Comparison of ENCODE assay signal across 18 cellular contexts in genomic region chr4:8344387-8344786, GRCh38.
DNase-seq lines count a peak whose midpoint lies in the region; ATAC-seq and TF ChIP-seq lines count a peak whose summit lies in the region.
"Had no signal": no experiment of that assay in that cellular context is flagged by ENCODE, and none has a peak within 500 bp of the region (broad histone marks: within the 10 kb centered on the region; RNA-seq: fewer than 3 reads in every experiment).

No MANE protein-coding gene starts in this region.

- TF ChIP-seq POLR2A in spleen (IDR thresholded peaks at IDR 0.05), result no peak

- WGBS in spleen, 5 donors, result 52 to 70% (median 66%) methylated on average over 13 to 14 of the region's 14 CpGs

- H3K36me3 ChIP-seq in left lung (no peaks in the 10 kb centered on the region), spleen (no peaks in the 10 kb centered on the region)
- H3K36me3 ChIP-seq: BLaER1 treated with 17β-estradiol and CSF1 and Interleukin-3, amounts not matched to agents 10 nM and 100 nM had no signal

- no peak for ATAC-seq in Right ventricle myocardium superior (ENCODE audit: poor library complexity)
- no peak for ATAC-seq in left ventricle myocardium superior
- ATAC-seq in left lung, result no peak
- ATAC-seq: GM12878 had no signal

- DNase-seq in Right ventricle myocardium superior, result peak; percentile 35
- no peak for DNase-seq in left ventricle myocardium superior
- peak; percentile 29 to 45 for DNase-seq in lung microvascular endothelial cell (ENCODE audit: low read depth in 2 of 2)
- DNase-seq in retina, result peak; percentile 46
- no peak for DNase-seq in left lung
- no peak for DNase-seq in GM19238 (ENCODE audit: insufficient read length, low spot score)
- DNase-seq in spleen, result no peak
- no peak for DNase-seq in ureter (ENCODE audit: low spot score)
- DNase-seq: GDM1, GOT3, NCI-H1105 treated with DMSO at 0.1 percent for 48 hours, NCI-H1694 treated with DMSO at 0.1 percent for 48 hours, NCI-H2107, NCI-H2227 treated with DMSO at 0.1 percent for 48 hours, NCI-H524, PC-9 had no signal

- H3K27me3 ChIP-seq in left lung (peaks cover 0 to 5% of the 10 kb centered on the region in 2 donors), spleen (replicated peaks in 1 of 7) (peaks cover 0 to 33% (median 0%) of the 10 kb centered on the region in 7 donors)

- intact Hi-C loops in Right ventricle myocardium superior (cut with DNase I) (loop anchor here (10.0 kb wide), 1 partner anchor 50 kb away; no protein-coding TSS in a partner anchor), left ventricle myocardium superior (cut with micrococcal nuclease) (no loop called here), left lung (cut with DNase I) (no loop called here), spleen (cut with DNase I; ENCODE audit: low total_unique reads) (no loop called here)

- H3K4me1 ChIP-seq in left lung, result peaks cover 0 to 7% of the 10 kb centered on the region in 2 donors
- peaks cover 0 to 12% (median 0%) of the 10 kb centered on the region in 6 donors for H3K4me1 ChIP-seq in spleen

- H3K27ac ChIP-seq in left lung (no peak overlapping the region), spleen (no peak overlapping the region)
- H3K27ac ChIP-seq: BLaER1 treated with 17β-estradiol and CSF1 and Interleukin-3, amounts not matched to agents 10 nM and 100 nM; PC-9 had no signal

- TF ChIP-seq CTCF in left lung (IDR thresholded peaks at IDR 0.05), result no peak
- no peak for TF ChIP-seq CTCF in spleen (IDR thresholded peaks at IDR 0.05 in 8 of 11, conservative IDR thresholded peaks at IDR 0.05 in 3 of 11)

- H3K9me3 ChIP-seq in left lung, result no peaks in the 10 kb centered on the region
- no peaks in the 10 kb centered on the region for H3K9me3 ChIP-seq in spleen

- no peak overlapping the region for H3K4me3 ChIP-seq in left lung
- no peak overlapping the region for H3K4me3 ChIP-seq in spleen
- H3K4me3 ChIP-seq: BLaER1 treated with 17β-estradiol and CSF1 and Interleukin-3, amounts not matched to agents 10 nM and 100 nM; GM12878; PC-9 had no signal

Comparison
In these comparisons a context has a peak if more than half of its experiments do, and no peak if none do; other contexts are left out.
1. DNase-seq: peak in Right ventricle myocardium superior (single experiment), lung microvascular endothelial cell (2 of 2) and retina (single experiment); none in left ventricle myocardium superior (single experiment), left lung (0 of 2), GM19238 (single experiment), spleen (single experiment) and ureter (single experiment).